ENCODE assay signal across 18 cellular contexts in the genomic region with DNA sequence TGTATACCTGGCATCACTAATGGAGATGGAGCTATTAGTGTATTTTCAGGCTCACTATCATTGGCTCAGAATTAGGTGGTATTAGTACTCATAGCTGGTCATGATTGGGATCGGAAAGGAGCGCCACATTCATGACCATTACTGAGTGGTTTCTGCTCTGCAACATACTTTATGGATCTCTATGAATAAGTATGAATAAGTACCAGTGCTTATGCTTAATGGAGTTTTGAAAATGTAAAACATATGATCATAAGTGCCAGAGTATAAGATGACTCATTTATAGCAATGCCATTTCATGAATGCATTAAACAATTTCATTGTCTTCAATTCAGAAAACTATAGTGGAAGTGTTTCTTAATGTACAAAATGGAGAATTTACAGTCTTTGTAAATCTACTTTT.
DNase-seq lines count a peak whose midpoint lies in the region; ATAC-seq and TF ChIP-seq lines count a peak whose summit lies in the region.
"Had no signal": no experiment of that assay in that cellular context is flagged by ENCODE, and none has a peak within 500 bp of the region (broad histone marks: within the 10 kb centered on the region; RNA-seq: fewer than 3 reads in every experiment).

No MANE protein-coding gene starts in this region.

- no TSS peak for BruUV-seq in PC-3 (replicated peaks; lab: Mats Ljungman, UMichigan)

- no peaks in the 10 kb centered on the region for H3K9me2 ChIP-seq in PC-3 (replicated peaks; ENCODE audit: low read length)

- intact Hi-C loops in PC-3 (cut with micrococcal nuclease): no loop called here

- peak; percentile 28 for DNase-seq in PC-3
- peak; percentile 24 to 36 for DNase-seq in fibroblast of lung (ENCODE audit: low read depth in 2 of 2)
- DNase-seq in mesothelial cell of epicardium (ENCODE audit: low spot score in 2 of 2, unreplicated experiment in 2 of 2): no peak
- DNase-seq in NOMO-1 (lab: John Stamatoyannopoulos, UW; ENCODE audit: unreplicated experiment in 2 of 2): no peak
- DNase-seq: AML-193, DND-41, NCI-H1105 treated with DMSO at 0.1 percent for 48 hours, NCI-H1694, NCI-H2081 treated with DMSO at 0.1 percent for 48 hours, NCI-H524, NCI-H82, RPMI8226 had no signal

- peak overlapping the region; percentile 52 for H3K27ac Mint-ChIP-seq in mesothelial cell of epicardium

- peaks cover 71% of the 10 kb centered on the region for H3K4me1 Mint-ChIP-seq in mesothelial cell of epicardium

- H3K36me3 Mint-ChIP-seq in mesothelial cell of epicardium: no peaks in the 10 kb centered on the region

- ATAC-seq in PC-3 (peak; percentile 74), SK-N-SH treated with all-trans-retinoic acid at 6 μM for 48 hours (peak; percentile 78), GM18870 (IDR thresholded peaks at IDR 0.05; ENCODE audit: unreplicated experiment) (no peak), HG03378 (IDR thresholded peaks at IDR 0.05; ENCODE audit: unreplicated experiment) (no peak)
- ATAC-seq: HCT116, K562 had no signal

- H3K4me2 ChIP-seq in PC-3 (ENCODE audit: low read length): no peak overlapping the region
- H3K4me2 ChIP-seq in fibroblast of lung (ENCODE audit: extremely low read depth, insufficient read depth, low read length): no peak overlapping the region

- H3K27ac ChIP-seq in PC-3 (ENCODE audit: low read length) (no peak overlapping the region), fibroblast of lung (ENCODE audit: insufficient read depth, low read length) (no peak overlapping the region)
- H3K27ac ChIP-seq: C4-2B had no signal

- no peaks in the 10 kb centered on the region for H3K9me3 ChIP-seq in PC-3 (ENCODE audit: low read length)
- H3K9me3 ChIP-seq in fibroblast of lung (ENCODE audit: control insufficient read depth, insufficient read depth, low read depth, low read length): no peaks in the 10 kb centered on the region

- H3K4me3 ChIP-seq in PC-3 (ENCODE audit: low read length) (no peak overlapping the region), fibroblast of lung (replicated peaks in 1 of 4; ENCODE audit: control extremely low read depth in 1 of 4, insufficient read depth in 1 of 4, low read depth in 3 of 4, low read length in 4 of 4) (no peak overlapping the region)
- H3K4me3 ChIP-seq: K562 had no signal

- H4K20me1 ChIP-seq in PC-3 (ENCODE audit: low read length) (no peaks in the 10 kb centered on the region), fibroblast of lung (ENCODE audit: control insufficient read depth, extremely low read depth, insufficient read depth, low read length) (no peaks in the 10 kb centered on the region)

- POLR2A ChIA-PET in PC-3 (lab: Charles Lee; ENCODE audit: unreplicated experiment): no interaction called here

- no peaks in the 10 kb centered on the region for H3K36me3 ChIP-seq in PC-3 (ENCODE audit: low read depth, low read length)
- no peaks in the 10 kb centered on the region for H3K36me3 ChIP-seq in fibroblast of lung (ENCODE audit: control insufficient read depth, insufficient read depth, low read length)

- H3F3A ChIP-seq in PC-3 (ENCODE audit: low read length, unreplicated experiment): no peaks in the 10 kb centered on the region

- H3K27me3 Mint-ChIP-seq in mesothelial cell of epicardium (ENCODE audit: low read depth): no peaks in the 10 kb centered on the region

- H2AFZ ChIP-seq in PC-3 (ENCODE audit: low read length) (no peak overlapping the region), fibroblast of lung (ENCODE audit: low read length) (no peak overlapping the region)

- no peaks in the 10 kb centered on the region for H3K9me3 Mint-ChIP-seq in mesothelial cell of epicardium

- TF ChIP-seq CTCF in PC-3 (conservative IDR thresholded peaks at IDR 0.05; ENCODE audit: low read depth, low read length) (no peak), fibroblast of lung (conservative IDR thresholded peaks at IDR 0.05 in 1 of 2, IDR thresholded peaks at IDR 0.05 in 1 of 2; ENCODE audit: low read depth in 1 of 2, low read length in 2 of 2) (no peak), mesothelial cell of epicardium (IDR thresholded peaks at IDR 0.05; ENCODE audit: unreplicated experiment) (no peak)

- H3K4me1 ChIP-seq in PC-3 (ENCODE audit: insufficient read depth, low read length) (peaks cover 8% of the 10 kb centered on the region; the same call in 1 of the 2 replicates), fibroblast of lung (ENCODE audit: control insufficient read depth, extremely low read depth, insufficient read depth, low read length) (no peaks in the 10 kb centered on the region)

- H3K27me3 ChIP-seq in PC-3 (ENCODE audit: low read length) (no peaks in the 10 kb centered on the region), fibroblast of lung (ENCODE audit: control insufficient read depth, insufficient read depth, low read length) (no peaks in the 10 kb centered on the region)

- no peak overlapping the region for H3K4me3 Mint-ChIP-seq in mesothelial cell of epicardium

- CTCF ChIA-PET in PC-3 (lab: Charles Lee): no interaction called here

- H3K9ac ChIP-seq in PC-3 (ENCODE audit: low read length) (no peak overlapping the region), fibroblast of lung (ENCODE audit: insufficient read depth, low read length) (no peak overlapping the region)

- no peaks in the 10 kb centered on the region for H3K79me2 ChIP-seq in PC-3 (ENCODE audit: low read length)
- H3K79me2 ChIP-seq in fibroblast of lung (ENCODE audit: control insufficient read depth, insufficient read depth, low read length): no peaks in the 10 kb centered on the region

TF ChIP-seq in SK-N-SH treated with all-trans-retinoic acid at 6 μM for 48 hours, 23 proteins besides CTCF, POLR2A, EP300 and RAD21 (continues in another document):
- TF ChIP-seq ZC3H10 (CRISPR knock-in tag; IDR thresholded peaks at IDR 0.05) (no peak), RARB (CRISPR knock-in tag; IDR thresholded peaks at IDR 0.05) (no peak), ZFP3 (CRISPR knock-in tag; IDR thresholded peaks at IDR 0.05) (no peak), ISL1 (CRISPR knock-in tag; IDR thresholded peaks at IDR 0.05) (peak; percentile 86), ZNF70 (CRISPR knock-in tag; IDR thresholded peaks at IDR 0.05) (no peak), ZNF8 (CRISPR knock-in tag; IDR thresholded peaks at IDR 0.05) (no peak), OSR1 (CRISPR knock-in tag; IDR thresholded peaks at IDR 0.05) (no peak), ESRRG (CRISPR knock-in tag; IDR thresholded peaks at IDR 0.05) (no peak), ARNTL (CRISPR knock-in tag; IDR thresholded peaks at IDR 0.05; ENCODE audit: borderline replicate concordance, low read depth) (no peak), BACH2 (CRISPR knock-in tag; IDR thresholded peaks at IDR 0.05; ENCODE audit: borderline replicate concordance) (no peak), PPARA (CRISPR knock-in tag; IDR thresholded peaks at IDR 0.05; ENCODE audit: borderline replicate concordance) (no peak), PATZ1 (CRISPR knock-in tag; IDR thresholded peaks at IDR 0.05; ENCODE audit: borderline replicate concordance) (no peak), SNAI2 (CRISPR knock-in tag; IDR thresholded peaks at IDR 0.05) (no peak), TOX (CRISPR knock-in tag; IDR thresholded peaks at IDR 0.05; ENCODE audit: borderline replicate concordance) (no peak), ZNF565 (CRISPR knock-in tag; conservative IDR thresholded peaks at IDR 0.05; ENCODE audit: low read depth) (no peak)
- TF ChIP-seq, protein P1, sequence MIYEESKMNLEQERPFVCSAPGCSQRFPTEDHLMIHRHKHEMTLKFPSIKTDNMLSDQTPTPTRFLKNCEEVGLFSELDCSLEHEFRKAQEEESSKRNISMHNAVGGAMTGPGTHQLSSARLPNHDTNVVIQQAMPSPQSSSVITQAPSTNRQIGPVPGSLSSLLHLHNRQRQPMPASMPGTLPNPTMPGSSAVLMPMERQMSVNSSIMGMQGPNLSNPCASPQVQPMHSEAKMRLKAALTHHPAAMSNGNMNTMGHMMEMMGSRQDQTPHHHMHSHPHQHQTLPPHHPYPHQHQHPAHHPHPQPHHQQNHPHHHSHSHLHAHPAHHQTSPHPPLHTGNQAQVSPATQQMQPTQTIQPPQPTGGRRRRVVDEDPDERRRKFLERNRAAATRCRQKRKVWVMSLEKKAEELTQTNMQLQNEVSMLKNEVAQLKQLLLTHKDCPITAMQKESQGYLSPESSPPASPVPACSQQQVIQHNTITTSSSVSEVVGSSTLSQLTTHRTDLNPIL (CRISPR knock-in tag; IDR thresholded peaks at IDR 0.05; ENCODE audit: low read depth): 0 out of 2 replicates have a peak, but pooled peaks have one; percentile 27
- TF ChIP-seq, protein P2, sequence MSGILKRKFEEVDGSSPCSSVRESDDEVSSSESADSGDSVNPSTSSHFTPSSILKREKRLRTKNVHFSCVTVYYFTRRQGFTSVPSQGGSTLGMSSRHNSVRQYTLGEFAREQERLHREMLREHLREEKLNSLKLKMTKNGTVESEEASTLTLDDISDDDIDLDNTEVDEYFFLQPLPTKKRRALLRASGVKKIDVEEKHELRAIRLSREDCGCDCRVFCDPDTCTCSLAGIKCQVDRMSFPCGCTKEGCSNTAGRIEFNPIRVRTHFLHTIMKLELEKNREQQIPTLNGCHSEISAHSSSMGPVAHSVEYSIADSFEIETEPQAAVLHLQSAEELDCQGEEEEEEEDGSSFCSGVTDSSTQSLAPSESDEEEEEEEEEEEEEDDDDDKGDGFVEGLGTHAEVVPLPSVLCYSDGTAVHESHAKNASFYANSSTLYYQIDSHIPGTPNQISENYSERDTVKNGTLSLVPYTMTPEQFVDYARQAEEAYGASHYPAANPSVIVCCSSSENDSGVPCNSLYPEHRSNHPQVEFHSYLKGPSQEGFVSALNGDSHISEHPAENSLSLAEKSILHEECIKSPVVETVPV (CRISPR knock-in tag; IDR thresholded peaks at IDR 0.05): no peak

Comparison
In these comparisons a context has a peak if more than half of its experiments do, and no peak if none do; other contexts are left out.
1. ATAC-seq: peak in PC-3 (single experiment) and SK-N-SH treated with all-trans-retinoic acid at 6 μM for 48 hours (single experiment); none in GM18870 (single experiment) and HG03378 (single experiment).
2. DNase-seq: peak in PC-3 (single experiment) and fibroblast of lung (2 of 2); none in mesothelial cell of epicardium (0 of 2) and NOMO-1 (0 of 2).